Comparison of ENCODE assay signal across 15 cellular contexts in genomic region chr2:193482557-193482956, GRCh38.
A peak's percentile ranks its signal among the peaks of the same experiment; 100 is the strongest.
DNase-seq lines count a peak whose midpoint lies in the region; ATAC-seq, FAIRE-seq and TF ChIP-seq lines count a peak whose summit lies in the region.
"Had no signal": no experiment of that assay in that cellular context is flagged by ENCODE, and none has a peak within 500 bp of the region (broad histone marks: within the 10 kb centered on the region; RNA-seq: fewer than 3 reads in every experiment).

No MANE protein-coding gene starts in this region.

- H3K36me3 ChIP-seq in Loucy (ENCODE audit: insufficient read depth, low read length) (no peaks in the 10 kb centered on the region), thyroid gland (no peaks in the 10 kb centered on the region)
- H3K36me3 ChIP-seq: esophagus muscularis mucosa had no signal

- ATAC-seq in GM19438 (IDR thresholded peaks at IDR 0.05; ENCODE audit: low read depth, unreplicated experiment) (peak; percentile 72), HG02938 (IDR thresholded peaks at IDR 0.05; ENCODE audit: unreplicated experiment) (peak; percentile 61)
- ATAC-seq: naive thymus-derived CD8-positive, alpha-beta T cell had no signal

- H2AFZ ChIP-seq in Loucy (ENCODE audit: low read length): peak overlapping the region; percentile 4; the same call in 1 of the 2 replicates

- H3K9ac ChIP-seq in Loucy (ENCODE audit: low read depth, low read length, poor library complexity, severe bottlenecking): no peak overlapping the region

- FAIRE-seq in GM18507 (lab: Jason Lieb, UNC): peak; percentile 42

- no peaks in the 10 kb centered on the region for H3K9me2 ChIP-seq in Loucy (replicated peaks; ENCODE audit: low read depth, low read length)

- 93 to 95% methylated on average over 3 of the region's 3 CpGs for WGBS in thyroid gland, 2 donors

- no peak for TF ChIP-seq POLR2A in thyroid gland (IDR thresholded peaks at IDR 0.05)

- no peaks in the 10 kb centered on the region for H3K4me1 ChIP-seq in Loucy (ENCODE audit: insufficient read depth, low read length, poor library complexity, severe bottlenecking)
- H3K4me1 ChIP-seq in thyroid gland: no peaks in the 10 kb centered on the region
- H3K4me1 ChIP-seq: Caco-2, esophagus muscularis mucosa had no signal

- no peaks in the 10 kb centered on the region for H3K79me2 ChIP-seq in Loucy (ENCODE audit: insufficient read depth, low read length)

- H3F3A ChIP-seq in Loucy (ENCODE audit: low read depth): no peaks in the 10 kb centered on the region

- H3K9me3 ChIP-seq in Loucy (ENCODE audit: insufficient read depth, low read depth, low read length) (no peaks in the 10 kb centered on the region), thyroid gland (no peaks in the 10 kb centered on the region)
- H3K9me3 ChIP-seq: Caco-2, esophagus muscularis mucosa had no signal

- H3K27ac ChIP-seq in thyroid gland: no peak overlapping the region
- H3K27ac ChIP-seq: esophagus muscularis mucosa had no signal

- H3K4me2 ChIP-seq in Loucy (ENCODE audit: low read depth, low read length, poor library complexity, severe bottlenecking): no peak overlapping the region

- H3K27me3 ChIP-seq in Loucy (ENCODE audit: insufficient read depth, low read length, poor library complexity, severe bottlenecking) (no peaks in the 10 kb centered on the region), thyroid gland (no peaks in the 10 kb centered on the region)
- H3K27me3 ChIP-seq: esophagus muscularis mucosa had no signal

- no peaks in the 10 kb centered on the region for H4K20me1 ChIP-seq in Loucy (ENCODE audit: insufficient read depth, low read length, poor library complexity, severe bottlenecking)

- H3K4me3 ChIP-seq in Loucy (ENCODE audit: low read length, poor library complexity, severe bottlenecking) (no peak overlapping the region), thyroid gland (replicated peaks in 1 of 3) (no peak overlapping the region)
- H3K4me3 ChIP-seq: esophagus muscularis mucosa had no signal

- DNase-seq in GM18507 (ENCODE audit: extremely low spot score, insufficient read length, low read depth) (peak; percentile 1), thyroid gland (no peak), NCI-H2227 (lab: John Stamatoyannopoulos, UW; ENCODE audit: unreplicated experiment) (no peak), CD1c-positive myeloid dendritic cell (ENCODE audit: extremely low spot score) (no peak)
- no peak for DNase-seq in activated naive CD4-positive, alpha-beta T cell (lab: John Stamatoyannopoulos, UW)
- DNase-seq: Caco-2; immature natural killer cell; IMR-90; naive thymus-derived CD8-positive, alpha-beta T cell; NCI-H524; stimulated activated naive CD4-positive, alpha-beta T cell treated with Interleukin-2 at 50 U/mL for 16 hours had no signal

- TF ChIP-seq CTCF in Loucy (conservative IDR thresholded peaks at IDR 0.05; ENCODE audit: low read length) (no peak), thyroid gland (IDR thresholded peaks at IDR 0.05) (no peak)

- intact Hi-C loops in thyroid gland (cut with DNase I): no loop called here
